ENCODE assay signal across 1 cellular context in the genomic region with DNA sequence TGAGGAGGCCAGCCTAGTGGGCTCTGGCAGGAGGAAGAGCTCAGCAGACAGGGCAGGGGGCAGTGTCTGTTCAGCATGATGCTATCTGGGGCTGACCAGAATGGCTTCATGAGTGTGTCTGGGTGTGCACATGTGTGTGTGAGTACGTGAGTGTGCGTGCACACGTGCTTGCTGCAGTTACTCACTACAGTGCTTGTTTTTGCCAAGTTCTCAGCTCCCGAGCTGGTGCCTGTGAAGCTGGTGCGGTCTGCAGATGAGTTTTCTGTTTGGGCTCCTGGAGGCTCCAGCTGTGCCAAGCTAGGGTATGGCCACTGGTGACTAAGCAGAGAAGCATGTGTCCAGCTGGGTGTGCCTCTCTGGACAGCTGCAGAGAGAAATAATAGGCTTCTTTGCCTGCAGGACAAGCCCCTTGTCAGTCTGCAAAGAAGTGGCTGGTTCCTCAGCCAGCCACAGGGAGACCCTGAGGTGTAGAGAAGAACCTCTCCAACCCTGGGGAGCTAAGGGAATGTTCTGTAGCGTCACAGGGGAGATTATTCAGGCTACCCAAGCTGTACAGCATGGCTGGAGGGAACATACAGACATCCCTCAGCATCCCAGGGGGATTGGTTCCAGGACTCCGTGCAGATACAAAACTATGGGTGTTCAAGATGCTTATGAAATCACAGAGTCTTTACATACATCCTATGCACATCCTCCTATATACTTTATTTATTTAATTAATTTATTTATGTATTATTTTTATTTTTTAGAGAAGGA.
TF ChIP-seq lines count a peak whose summit lies in the region.

No MANE protein-coding gene starts in this region.

TF ChIP-seq in WTC11, 78 proteins besides CTCF, POLR2A, EP300 and RAD21 (continued from another document):
- TF ChIP-seq ATF2 (CRISPR knock-in tag; IDR thresholded peaks at IDR 0.05; ENCODE audit: borderline replicate concordance, low read depth) = no peak
- TF ChIP-seq TEAD4 (CRISPR knock-in tag; IDR thresholded peaks at IDR 0.05) = no peak
- TF ChIP-seq GTF2I (CRISPR knock-in tag; conservative IDR thresholded peaks at IDR 0.05) = no peak
- TF ChIP-seq PRRX2 (CRISPR knock-in tag; IDR thresholded peaks at IDR 0.05) = no peak
- no peak for TF ChIP-seq TP53 (CRISPR knock-in tag; IDR thresholded peaks at IDR 0.05)
- no peak for TF ChIP-seq AFF4 (CRISPR knock-in tag; IDR thresholded peaks at IDR 0.05; ENCODE audit: borderline replicate concordance)
- TF ChIP-seq ETV6 (CRISPR knock-in tag; IDR thresholded peaks at IDR 0.05) = no peak
- TF ChIP-seq, protein P1, sequence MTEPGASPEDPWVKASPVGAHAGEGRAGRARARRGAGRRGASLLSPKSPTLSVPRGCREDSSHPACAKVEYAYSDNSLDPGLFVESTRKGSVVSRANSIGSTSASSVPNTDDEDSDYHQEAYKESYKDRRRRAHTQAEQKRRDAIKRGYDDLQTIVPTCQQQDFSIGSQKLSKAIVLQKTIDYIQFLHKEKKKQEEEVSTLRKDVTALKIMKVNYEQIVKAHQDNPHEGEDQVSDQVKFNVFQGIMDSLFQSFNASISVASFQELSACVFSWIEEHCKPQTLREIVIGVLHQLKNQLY (CRISPR knock-in tag; IDR thresholded peaks at IDR 0.05) = no peak
- no peak for TF ChIP-seq NFYB (CRISPR knock-in tag; conservative IDR thresholded peaks at IDR 0.05; ENCODE audit: low read depth)
- TF ChIP-seq, protein P2, sequence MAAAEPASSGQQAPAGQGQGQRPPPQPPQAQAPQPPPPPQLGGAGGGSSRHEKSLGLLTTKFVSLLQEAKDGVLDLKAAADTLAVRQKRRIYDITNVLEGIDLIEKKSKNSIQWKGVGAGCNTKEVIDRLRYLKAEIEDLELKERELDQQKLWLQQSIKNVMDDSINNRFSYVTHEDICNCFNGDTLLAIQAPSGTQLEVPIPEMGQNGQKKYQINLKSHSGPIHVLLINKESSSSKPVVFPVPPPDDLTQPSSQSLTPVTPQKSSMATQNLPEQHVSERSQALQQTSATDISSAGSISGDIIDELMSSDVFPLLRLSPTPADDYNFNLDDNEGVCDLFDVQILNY (CRISPR knock-in tag; IDR thresholded peaks at IDR 0.05) = no peak
- no peak for TF ChIP-seq JUN (CRISPR knock-in tag; IDR thresholded peaks at IDR 0.05)
- TF ChIP-seq RORB (CRISPR knock-in tag; IDR thresholded peaks at IDR 0.05) = no peak
